In genomic region chr21:31447477-31447876, GRCh38 we compare ENCODE assay signal across 17 cellular contexts.
DNase-seq lines count a peak whose midpoint lies in the region; ATAC-seq and TF ChIP-seq lines count a peak whose summit lies in the region.
"Had no signal": no experiment of that assay in that cellular context is flagged by ENCODE, and none has a peak within 500 bp of the region (broad histone marks: within the 10 kb centered on the region; RNA-seq: fewer than 3 reads in every experiment).

No MANE protein-coding gene starts in this region.

- no peak for ATAC-seq in GM21717 (IDR thresholded peaks at IDR 0.05; ENCODE audit: unreplicated experiment)
- ATAC-seq: left ventricle myocardium superior; PC-3; stimulated activated naive CD8-positive, alpha-beta T cell treated with anti-CD3 and anti-CD28 coated beads, Interleukin-15, Interleukin-2, amounts not matched to agents 100 U/mL and 50 U/mL, for 24 hours had no signal

- intact Hi-C loops in MCF 10A (cut with micrococcal nuclease) (no loop called here), breast epithelium (cut with DNase I; ENCODE audit: low total_unique reads) (no loop called here)

- H3K36me3 ChIP-seq in breast epithelium (no peaks in the 10 kb centered on the region), thymus (ENCODE audit: control insufficient read depth, insufficient read depth) (peaks cover 3% of the 10 kb centered on the region)
- H3K36me3 ChIP-seq: colonic mucosa had no signal

- no peak for TF ChIP-seq POLR2A in breast epithelium (IDR thresholded peaks at IDR 0.05)

- H3K4me3 Mint-ChIP-seq in MCF 10A (ENCODE audit: unreplicated experiment): no peak overlapping the region

- POLR2A ChIA-PET in MCF 10A (lab: Yijun Ruan, JAX): no interaction called here

- H3K4me1 ChIP-seq in breast epithelium (no peaks in the 10 kb centered on the region), thymus (ENCODE audit: control insufficient read depth, insufficient read depth, low read length) (peaks cover 26% of the 10 kb centered on the region)
- H3K4me1 ChIP-seq: colonic mucosa had no signal

- H3K36me3 Mint-ChIP-seq in MCF 10A (ENCODE audit: insufficient read depth, unreplicated experiment): no peaks in the 10 kb centered on the region

- BruUV-seq in MCF 10A (replicated peaks; lab: Mats Ljungman, UMichigan): no TSS peak

- no peak overlapping the region for H3K27ac Mint-ChIP-seq in MCF 10A (ENCODE audit: low read depth, unreplicated experiment)

- H3K27me3 ChIP-seq in breast epithelium: no peaks in the 10 kb centered on the region
- no peaks in the 10 kb centered on the region for H3K27me3 ChIP-seq in thymus (ENCODE audit: control insufficient read depth, insufficient read depth)
- H3K27me3 ChIP-seq: colonic mucosa had no signal

- H3K4me3 ChIP-seq in breast epithelium (no peak overlapping the region), fibroblast of the aortic adventitia (ENCODE audit: low read depth, low read length) (no peak overlapping the region), thymus (ENCODE audit: low read length) (no peak overlapping the region)
- H3K4me3 ChIP-seq: colonic mucosa had no signal

- 58% methylated on average over 3 of the region's 3 CpGs for WGBS in thymus

- H3K4me1 Mint-ChIP-seq in MCF 10A (ENCODE audit: insufficient read depth, unreplicated experiment): no peaks in the 10 kb centered on the region

- H3K9me3 ChIP-seq in breast epithelium (no peaks in the 10 kb centered on the region), thymus (ENCODE audit: control insufficient read depth) (no peaks in the 10 kb centered on the region)
- H3K9me3 ChIP-seq: colonic mucosa had no signal

- H3K9me3 Mint-ChIP-seq in MCF 10A (ENCODE audit: unreplicated experiment): peaks cover 1% of the 10 kb centered on the region

- no peak for TF ChIP-seq CTCF in MCF 10A (IDR thresholded peaks at IDR 0.05; ENCODE audit: unreplicated experiment)
- TF ChIP-seq CTCF in breast epithelium (IDR thresholded peaks at IDR 0.05): no peak
- TF ChIP-seq CTCF in fibroblast of the aortic adventitia (IDR thresholded peaks at IDR 0.05; ENCODE audit: insufficient read depth, low read length): no peak

- CTCF ChIA-PET in MCF 10A (lab: Yijun Ruan, JAX): interaction anchor here (0.6 kb wide), 1 partner anchor 30 kb away, joined by 3 read pairs; no protein-coding TSS in a partner anchor

- DNase-seq in MCF 10A (ENCODE audit: unreplicated experiment): peak; percentile 3
- DNase-seq in breast epithelium (ENCODE audit: low spot score in 2 of 2): no peak
- DNase-seq in RKO (ENCODE audit: low spot score): peak; percentile 12
- DNase-seq in fibroblast of the aortic adventitia (ENCODE audit: low read depth): peak; percentile 2
- no peak for DNase-seq in HT-29 (ENCODE audit: low spot score)
- DNase-seq in middle frontal gyrus (ENCODE audit: extremely low spot score, low spot score): no peak
- DNase-seq: activated CD4-positive, alpha-beta T cell treated with anti-CD3 and anti-CD28 coated beads for 48 hours; amniotic stem cell; colonic mucosa; HCEC 1CT; left ventricle myocardium superior; NCI-H187; NCI-H524 treated with DMSO at 0.1 percent for 48 hours; PC-3; stimulated activated naive CD8-positive, alpha-beta T cell treated with anti-CD3 and anti-CD28 coated beads, Interleukin-15, Interleukin-2, amounts not matched to agents 100 U/mL and 50 U/mL, for 24 hours had no signal

- H3K27ac ChIP-seq in breast epithelium (no peak overlapping the region), thymus (ENCODE audit: low read depth) (peak overlapping the region; percentile 75)
- H3K27ac ChIP-seq: colonic mucosa had no signal

- H3K27me3 Mint-ChIP-seq in MCF 10A (ENCODE audit: insufficient read depth, unreplicated experiment): no peaks in the 10 kb centered on the region

Comparison
In these comparisons a context has a peak if more than half of its experiments do, and no peak if none do; other contexts are left out.
1. DNase-seq: peak in MCF 10A (single experiment), RKO (single experiment) and fibroblast of the aortic adventitia (single experiment); none in breast epithelium (0 of 2), HT-29 (single experiment) and middle frontal gyrus (single experiment).